ENCODE assay signal across 13 cellular contexts in the genomic region with DNA sequence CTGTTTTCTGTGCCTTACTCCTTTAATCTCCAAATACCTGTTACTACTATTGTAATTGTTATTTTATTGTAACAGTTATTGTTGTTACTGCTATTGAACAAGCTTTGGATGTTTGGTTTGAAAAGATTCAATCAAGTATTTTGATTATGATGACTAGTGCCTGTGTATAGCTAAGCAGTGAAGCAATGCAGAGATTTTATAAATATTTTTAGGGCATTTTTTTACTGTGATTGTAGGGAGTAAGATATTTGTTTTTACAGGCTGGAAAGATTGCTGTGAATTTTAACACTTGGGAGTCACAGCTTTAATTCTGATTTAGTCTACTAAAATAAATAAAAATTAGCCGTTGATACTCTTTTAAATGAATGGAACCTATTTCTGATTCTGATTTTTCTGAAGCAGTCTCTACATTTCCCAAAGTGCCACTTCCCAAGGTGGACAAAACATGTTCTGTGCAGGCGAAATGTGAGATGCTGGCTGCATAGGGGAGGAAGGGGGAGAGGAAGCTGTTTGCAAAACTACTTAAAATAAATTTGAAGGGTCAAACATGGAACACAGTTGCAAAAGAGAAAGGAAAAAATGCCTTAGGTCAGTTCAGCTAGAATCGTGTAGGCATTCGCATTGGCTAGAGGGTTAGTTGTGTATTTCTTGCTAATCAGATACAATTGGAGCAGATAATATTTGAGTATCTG. TPM values are rescaled to one million over a fixed set of nuclear protein-coding genes. Genes with fewer than 3 reads are reported as not detected.
DNase-seq lines count a peak whose midpoint lies in the region; ATAC-seq and TF ChIP-seq lines count a peak whose summit lies in the region.
"Had no signal": no experiment of that assay in that cellular context is flagged by ENCODE, and none has a peak within 500 bp of the region (broad histone marks: within the 10 kb centered on the region; RNA-seq: fewer than 3 reads in every experiment).

No MANE protein-coding gene starts in this region.

- H3K27me3 ChIP-seq in left ventricle myocardium inferior (ENCODE audit: low read depth) = no peaks in the 10 kb centered on the region
- no peaks in the 10 kb centered on the region for H3K27me3 ChIP-seq in lower lobe of right lung (ENCODE audit: low read depth)
- H3K27me3 ChIP-seq in upper lobe of right lung = no peaks in the 10 kb centered on the region
- H3K27me3 ChIP-seq: cardiac muscle cell had no signal

- H3K36me3 ChIP-seq in left ventricle myocardium inferior = no peaks in the 10 kb centered on the region
- H3K36me3 ChIP-seq in lower lobe of right lung = no peaks in the 10 kb centered on the region
- no peaks in the 10 kb centered on the region for H3K36me3 ChIP-seq in upper lobe of right lung
- H3K36me3 ChIP-seq: cardiac muscle cell had no signal

- no peaks in the 10 kb centered on the region for H3K9me3 ChIP-seq in left ventricle myocardium inferior (replicated peaks)
- H3K9me3 ChIP-seq in lower lobe of right lung = no peaks in the 10 kb centered on the region
- no peaks in the 10 kb centered on the region for H3K9me3 ChIP-seq in upper lobe of right lung

- ATAC-seq in lower lobe of right lung (peak; percentile 48 to 52), upper lobe of right lung (peak; percentile 64)
- ATAC-seq in activated naive CD4-positive, alpha-beta T cell treated with anti-CD3 and anti-CD28 coated beads, Interleukin-2, amount 50 U/mL, for 72 hours = no peak
- ATAC-seq: stimulated activated effector memory CD8-positive, alpha-beta T cell treated with anti-CD3 and anti-CD28 coated beads, Interleukin-12 subunit alpha, Interleukin-12 subunit beta, amount 100 ng/mL, for 72 hours had no signal

- peak overlapping the region; percentile 13 for H3K27ac ChIP-seq in left ventricle myocardium inferior (replicated peaks)
- H3K27ac ChIP-seq in lower lobe of right lung = no peak overlapping the region
- H3K27ac ChIP-seq in upper lobe of right lung = no peak overlapping the region
- H3K27ac ChIP-seq: cardiac muscle cell had no signal

- no peak overlapping the region for H3K27ac Mint-ChIP-seq in activated naive CD4-positive, alpha-beta T cell treated with anti-CD3 and anti-CD28 coated beads, Interleukin-2, amount 50 U/mL, for 72 hours
- H3K27ac Mint-ChIP-seq: activated naive CD4-positive, alpha-beta T cell treated with anti-CD3 and anti-CD28 coated beads for 36 hours; stimulated activated effector memory CD8-positive, alpha-beta T cell treated with anti-CD3 and anti-CD28 coated beads, Interleukin-12 subunit alpha, Interleukin-12 subunit beta, amount 100 ng/mL, for 72 hours had no signal

- H3K9me3 Mint-ChIP-seq in activated naive CD4-positive, alpha-beta T cell treated with anti-CD3 and anti-CD28 coated beads, Interleukin-2, amount 50 U/mL, for 72 hours = no peaks in the 10 kb centered on the region
- H3K9me3 Mint-ChIP-seq: activated naive CD4-positive, alpha-beta T cell treated with anti-CD3 and anti-CD28 coated beads for 36 hours; stimulated activated effector memory CD8-positive, alpha-beta T cell treated with anti-CD3 and anti-CD28 coated beads, Interleukin-12 subunit alpha, Interleukin-12 subunit beta, amount 100 ng/mL, for 72 hours had no signal

- DNase-seq in left ventricle myocardium inferior = no peak
- DNase-seq in cardiac septum (ENCODE audit: low spot score) = no peak
- DNase-seq in cardiac fibroblast (ENCODE audit: low read depth in 2 of 2) = peak; percentile 18 to 20
- DNase-seq in lower lobe of right lung = no peak
- no peak for DNase-seq in upper lobe of right lung
- no peak for DNase-seq in retina
- DNase-seq in D341Med (ENCODE audit: low spot score) = no peak
- DNase-seq in activated naive CD4-positive, alpha-beta T cell treated with anti-CD3 and anti-CD28 coated beads, Interleukin-2, amount 50 U/mL, for 72 hours (ENCODE audit: low spot score in 2 of 2) = no peak
- DNase-seq: activated naive CD4-positive, alpha-beta T cell treated with anti-CD3 and anti-CD28 coated beads for 36 hours; stimulated activated CD4-positive, alpha-beta T cell treated with anti-CD3 and anti-CD28 coated beads, Interleukin-4, amount 100 ng/mL, for 1 hour; T-helper 9 cell had no signal

- H3K4me1 ChIP-seq in left ventricle myocardium inferior (peaks cover 78% of the 10 kb centered on the region), lower lobe of right lung (peaks cover 36% of the 10 kb centered on the region), upper lobe of right lung (peaks cover 16% of the 10 kb centered on the region)

- H3K4me3 ChIP-seq in left ventricle myocardium inferior (peak overlapping the region; percentile 42), cardiac fibroblast (replicated peaks in 1 of 2; ENCODE audit: low read depth in 2 of 2, low read length in 2 of 2) (peak overlapping the region in 1 of 2 donors; percentile 29), lower lobe of right lung (peak overlapping the region; percentile 18), upper lobe of right lung (no peak overlapping the region)
- H3K4me3 ChIP-seq: cardiac muscle cell had no signal

- H3K36me3 Mint-ChIP-seq in activated naive CD4-positive, alpha-beta T cell treated with anti-CD3 and anti-CD28 coated beads, Interleukin-2, amount 50 U/mL, for 72 hours = no peaks in the 10 kb centered on the region

- TF ChIP-seq CTCF in left ventricle myocardium inferior (IDR thresholded peaks at IDR 0.05; ENCODE audit: borderline replicate concordance) (no peak), cardiac fibroblast (IDR thresholded peaks at IDR 0.05; ENCODE audit: low read depth, low read length) (no peak), lower lobe of right lung (IDR thresholded peaks at IDR 0.05) (no peak), upper lobe of right lung (IDR thresholded peaks at IDR 0.05) (no peak)

- intact Hi-C loops in left ventricle myocardium inferior (cut with micrococcal nuclease) (loop anchor here (10.0 kb wide), 2 partner anchors 136 to 316 kb away; a partner anchor contains a TSS), cardiac septum (cut with DNase I) (no loop called here), lower lobe of right lung (cut with DNase I) (no loop called here), upper lobe of right lung (cut with DNase I) (no loop called here)

RNA-seq across cellular contexts. Expression of a gene that starts 25.6 kb away (rescaled TPM):
- total RNA-seq in left ventricle myocardium inferior (23.7 TPM), cardiac septum (19.3 TPM), lower lobe of right lung (15.6 TPM), upper lobe of right lung (15.3 TPM)
- total RNA-seq in activated naive CD4-positive, alpha-beta T cell treated with anti-CD3 and anti-CD28 coated beads, Interleukin-2, amount 50 U/mL, for 72 hours = 10 to 100 TPM in 1 of 2 donors, 1 to 10 TPM in 1; 3.4 to 20.3 TPM

RNA-seq across cellular contexts. Expression of a gene that starts 55.3 kb away (rescaled TPM):
- total RNA-seq in left ventricle myocardium inferior (25.3 TPM), cardiac septum (19.7 TPM), lower lobe of right lung (21.4 TPM), upper lobe of right lung (17.0 TPM)
- total RNA-seq in activated naive CD4-positive, alpha-beta T cell treated with anti-CD3 and anti-CD28 coated beads, Interleukin-2, amount 50 U/mL, for 72 hours = 10 to 100 TPM; 36.1 to 69.7 TPM

Comparison
In these comparisons a context has a peak if more than half of its experiments do, and no peak if none do; other contexts are left out.
1. DNase-seq: peak in cardiac fibroblast (2 of 2); none in left ventricle myocardium inferior (single experiment), cardiac septum (single experiment), lower lobe of right lung (single experiment), upper lobe of right lung (single experiment), retina (single experiment), D341Med (single experiment) and activated naive CD4-positive, alpha-beta T cell treated with anti-CD3 and anti-CD28 coated beads, Interleukin-2, amount 50 U/mL, for 72 hours (0 of 2).
2. ATAC-seq: peak in lower lobe of right lung (2 of 2) and upper lobe of right lung (single experiment); none in activated naive CD4-positive, alpha-beta T cell treated with anti-CD3 and anti-CD28 coated beads, Interleukin-2, amount 50 U/mL, for 72 hours (0 of 2).